ENCODE assay signal across 30 cellular contexts in genomic region chr3:100067589-100067988, GRCh38.
"Had no signal": no experiment of that assay in that cellular context is flagged by ENCODE, and none has a peak within 500 bp of the region (broad histone marks: within the 10 kb centered on the region; RNA-seq: fewer than 3 reads in every experiment).

No MANE protein-coding gene starts in this region.

- ATAC-seq: activated CD4-positive, alpha-beta T cell treated with anti-CD3 and anti-CD28 coated beads for 36 hours; activated CD8-positive, alpha-beta memory T cell treated with anti-CD3 and anti-CD28 coated beads, Interleukin-2, amount 10 ng/mL, durations not matched to agents 7 days and 5 days; activated CD8-positive, alpha-beta T cell treated with anti-CD3 and anti-CD28 coated beads, Interleukin-2, amount 10 ng/mL, durations not matched to agents 7 days and 5 days; stimulated activated naive CD8-positive, alpha-beta T cell treated with anti-CD3 and anti-CD28 coated beads, Interleukin-15, amount 100 ng/mL, for 72 hours had no signal

- H3K27ac Mint-ChIP-seq: activated B cell treated with CpG ODN at 0.5 μM for 24 hours; activated CD4-positive, alpha-beta T cell treated with anti-CD3 and anti-CD28 coated beads for 36 hours; activated CD8-positive, alpha-beta memory T cell treated with anti-CD3 and anti-CD28 coated beads, Interleukin-2, amount 10 ng/mL, durations not matched to agents 7 days and 5 days; activated CD8-positive, alpha-beta T cell treated with anti-CD3 and anti-CD28 coated beads, Interleukin-2, amount 10 ng/mL, durations not matched to agents 7 days and 5 days; activated naive CD8-positive, alpha-beta T cell; naive B cell; nephron progenitor cell; stimulated activated naive CD8-positive, alpha-beta T cell treated with anti-CD3 and anti-CD28 coated beads, Interleukin-15, amount 100 ng/mL, for 72 hours; T-helper 2 cell treated with Interferon-gamma antibody and Interleukin-4, amounts not matched to agents 5 μg/mL and 100 μg/mL, for 36 hours; type B pancreatic cell had no signal

- H3K27me3 Mint-ChIP-seq: activated B cell treated with CpG ODN at 0.5 μM for 24 hours; activated CD4-positive, alpha-beta T cell treated with anti-CD3 and anti-CD28 coated beads for 36 hours; activated CD8-positive, alpha-beta memory T cell treated with anti-CD3 and anti-CD28 coated beads, Interleukin-2, amount 10 ng/mL, durations not matched to agents 7 days and 5 days; activated naive CD8-positive, alpha-beta T cell; naive B cell; stimulated activated naive CD8-positive, alpha-beta T cell treated with anti-CD3 and anti-CD28 coated beads, Interleukin-15, amount 100 ng/mL, for 72 hours; type B pancreatic cell had no signal

- H3K9me3 Mint-ChIP-seq: activated B cell treated with CpG ODN at 0.5 μM for 24 hours; naive B cell; nephron progenitor cell; T-helper 2 cell treated with Interferon-gamma antibody and Interleukin-4, amounts not matched to agents 5 μg/mL and 100 μg/mL, for 36 hours; type B pancreatic cell had no signal

- H3K27me3 ChIP-seq: esophagus squamous epithelium, neutrophil, ovary, right atrium auricular region, vagina had no signal

- DNase-seq: activated B cell treated with CpG ODN at 0.5 μM for 24 hours; activated CD4-positive, alpha-beta T cell treated with anti-CD3 and anti-CD28 coated beads for 36 hours; activated CD8-positive, alpha-beta memory T cell treated with anti-CD3 and anti-CD28 coated beads, Interleukin-2, amount 10 ng/mL, durations not matched to agents 7 days and 5 days; activated CD8-positive, alpha-beta T cell treated with anti-CD3 and anti-CD28 coated beads, Interleukin-2, amount 10 ng/mL, durations not matched to agents 7 days and 5 days; activated effector memory CD4-positive, alpha-beta T cell treated with Interleukin-2 at 50 U/mL for 16 hours; activated naive CD4-positive, alpha-beta T cell treated with Interleukin-2 at 50 U/mL for 16 hours; anterior cingulate cortex; dermis blood vessel endothelial cell; effector CD8-positive, alpha-beta T cell; esophagus squamous epithelium; foreskin melanocyte; glutamatergic neuron; left ventricle myocardium inferior; naive B cell; nephron progenitor cell; ovary; stimulated activated CD4-positive, alpha-beta T cell treated with anti-CD3 and anti-CD28 coated beads, Interleukin-4, amount 100 ng/mL, for 1 hour; stimulated activated naive CD8-positive, alpha-beta T cell treated with anti-CD3 and anti-CD28 coated beads, Interleukin-15, amount 100 ng/mL, for 72 hours; substantia nigra had no signal

- H3K9me3 ChIP-seq: esophagus squamous epithelium, left ventricle myocardium inferior, neutrophil, ovary, prostate gland, right atrium auricular region, vagina had no signal

- FAIRE-seq: bronchial epithelial cell, colon, endometrium had no signal

- H3K36me3 ChIP-seq: esophagus squamous epithelium, left ventricle myocardium inferior, neutrophil, ovary, prostate gland, right atrium auricular region, vagina had no signal

- H3K4me3 ChIP-seq: esophagus squamous epithelium, left ventricle myocardium inferior, ovary, prostate gland, right atrium auricular region, vagina had no signal

- H3K27ac ChIP-seq: epithelial cell of prostate, esophagus squamous epithelium, left ventricle myocardium inferior, neutrophil, ovary, prostate gland, right atrium auricular region, vagina had no signal

- H3K4me3 Mint-ChIP-seq: activated B cell treated with CpG ODN at 0.5 μM for 24 hours; activated CD4-positive, alpha-beta T cell treated with anti-CD3 and anti-CD28 coated beads for 36 hours; activated CD8-positive, alpha-beta memory T cell treated with anti-CD3 and anti-CD28 coated beads, Interleukin-2, amount 10 ng/mL, durations not matched to agents 7 days and 5 days; activated CD8-positive, alpha-beta T cell treated with anti-CD3 and anti-CD28 coated beads, Interleukin-2, amount 10 ng/mL, durations not matched to agents 7 days and 5 days; activated naive CD8-positive, alpha-beta T cell; naive B cell; nephron progenitor cell; stimulated activated naive CD8-positive, alpha-beta T cell treated with anti-CD3 and anti-CD28 coated beads, Interleukin-15, amount 100 ng/mL, for 72 hours; T-helper 2 cell treated with Interferon-gamma antibody and Interleukin-4, amounts not matched to agents 5 μg/mL and 100 μg/mL, for 36 hours; type B pancreatic cell had no signal
